Comparison of ENCODE assay signal across 8 cellular contexts in genomic region chr10:21989453-21990154, GRCh38. TPM values are rescaled to one million over a fixed set of nuclear protein-coding genes. Genes with fewer than 3 reads are reported as not detected.
DNase-seq lines count a peak whose midpoint lies in the region; ATAC-seq and TF ChIP-seq lines count a peak whose summit lies in the region.

No MANE protein-coding gene starts in this region.

- no peaks in the 10 kb centered on the region for H3K4me1 Mint-ChIP-seq in T-helper 2 cell treated with Interferon-gamma antibody and Interleukin-4, amounts not matched to agents 5 μg/mL and 100 μg/mL, for 36 hours (ENCODE audit: low read depth)
- peaks cover 3% of the 10 kb centered on the region for H3K4me1 Mint-ChIP-seq in endodermal cell

- H3K9me3 ChIP-seq in endodermal cell (ENCODE audit: control insufficient read depth, low read length): peaks cover 10% of the 10 kb centered on the region

- no peak overlapping the region for H3K9ac ChIP-seq in endodermal cell (ENCODE audit: extremely low read depth, low read length, poor library complexity, severe bottlenecking)

- DNase-seq in AG20443 (ENCODE audit: low spot score) (peak; percentile 62), NCI-H1105 treated with DMSO at 0.1 percent for 48 hours (lab: John Stamatoyannopoulos, UW) (peak; percentile 59), endodermal cell (peak; percentile 83), mucosa of gallbladder (ENCODE audit: low spot score) (peak; percentile 26), NCI-H1930 (lab: John Stamatoyannopoulos, UW) (no peak)
- peak; percentile 11 for DNase-seq in T-helper 2 cell treated with Interferon-gamma antibody and Interleukin-4, amounts not matched to agents 5 μg/mL and 100 μg/mL, for 36 hours (ENCODE audit: low spot score)

- peak; percentile 91 for TF ChIP-seq CTCF in endodermal cell (conservative IDR thresholded peaks at IDR 0.05)

- H3K27me3 ChIP-seq in endodermal cell (ENCODE audit: control insufficient read depth, insufficient read depth, low read length, poor library complexity, severe bottlenecking): no peaks in the 10 kb centered on the region

- 50 to 55% methylated on average over 4 to 5 of the region's 5 CpGs for WGBS in endodermal cell (ENCODE audit: insufficient coverage in 1 of 2, insufficient read length in 1 of 2), 2 experiments

- H3K27ac ChIP-seq in endodermal cell (ENCODE audit: low read depth, low read length): no peak overlapping the region

- H3K4me3 ChIP-seq in endodermal cell (ENCODE audit: low read length): no peak overlapping the region

- H3K4me1 ChIP-seq in endodermal cell (ENCODE audit: control insufficient read depth, insufficient read depth, low read length): no peaks in the 10 kb centered on the region

- no peaks in the 10 kb centered on the region for H3K9me3 Mint-ChIP-seq in T-helper 2 cell treated with Interferon-gamma antibody and Interleukin-4, amounts not matched to agents 5 μg/mL and 100 μg/mL, for 36 hours
- H3K9me3 Mint-ChIP-seq in endodermal cell: peaks cover 2% of the 10 kb centered on the region

- H3K27me3 Mint-ChIP-seq in T-helper 2 cell treated with Interferon-gamma antibody and Interleukin-4, amounts not matched to agents 5 μg/mL and 100 μg/mL, for 36 hours (ENCODE audit: low read depth): no peaks in the 10 kb centered on the region
- no peaks in the 10 kb centered on the region for H3K27me3 Mint-ChIP-seq in endodermal cell (ENCODE audit: insufficient read depth)

- H3K36me3 Mint-ChIP-seq in T-helper 2 cell treated with Interferon-gamma antibody and Interleukin-4, amounts not matched to agents 5 μg/mL and 100 μg/mL, for 36 hours (ENCODE audit: low read depth): no peaks in the 10 kb centered on the region
- peaks cover 4% of the 10 kb centered on the region for H3K36me3 Mint-ChIP-seq in endodermal cell (ENCODE audit: low read depth)

- no peaks in the 10 kb centered on the region for H3K36me3 ChIP-seq in endodermal cell (ENCODE audit: control insufficient read depth, insufficient read depth, low read length)

- H3K27ac Mint-ChIP-seq in T-helper 2 cell treated with Interferon-gamma antibody and Interleukin-4, amounts not matched to agents 5 μg/mL and 100 μg/mL, for 36 hours: no peak overlapping the region
- peak overlapping the region; percentile 3 for H3K27ac Mint-ChIP-seq in endodermal cell

- ATAC-seq in GM18498 (IDR thresholded peaks at IDR 0.05; ENCODE audit: unreplicated experiment) (peak; percentile 93), HG02798 (IDR thresholded peaks at IDR 0.05; ENCODE audit: poor library complexity, unreplicated experiment) (peak; percentile 87)

- H3K4me3 Mint-ChIP-seq in T-helper 2 cell treated with Interferon-gamma antibody and Interleukin-4, amounts not matched to agents 5 μg/mL and 100 μg/mL, for 36 hours: no peak overlapping the region
- no peak overlapping the region for H3K4me3 Mint-ChIP-seq in endodermal cell

RNA-seq across cellular contexts. Expression of gene DNAJC1, which starts 13.9 kb away (rescaled TPM):
- total RNA-seq in endodermal cell (10 to 100 TPM; 23.5 to 30.4 TPM), mucosa of gallbladder (40.4 TPM)
- polyA plus RNA-seq in endodermal cell (2013, experiment 1 of 2): 31.1 TPM
- 30.4 TPM for polyA plus RNA-seq in endodermal cell (2013, experiment 2 of 2)

Comparison
In these comparisons a context has a peak if more than half of its experiments do, and no peak if none do; other contexts are left out.
1. DNase-seq: peak in AG20443 (single experiment), NCI-H1105 treated with DMSO at 0.1 percent for 48 hours (single experiment), T-helper 2 cell treated with Interferon-gamma antibody and Interleukin-4, amounts not matched to agents 5 μg/mL and 100 μg/mL, for 36 hours (single experiment), endodermal cell (single experiment) and mucosa of gallbladder (single experiment); none in NCI-H1930 (0 of 2).